ENCODE assay signal across 10 cellular contexts in genomic region chrX:55754861-55755294, GRCh38. TPM values are rescaled to one million over a fixed set of nuclear protein-coding genes. Genes with fewer than 3 reads are reported as not detected.
A peak's percentile ranks its signal among the peaks of the same experiment; 100 is the strongest.
DNase-seq lines count a peak whose midpoint lies in the region; ATAC-seq and TF ChIP-seq lines count a peak whose summit lies in the region.
"Had no signal": no experiment of that assay in that cellular context is flagged by ENCODE, and none has a peak within 500 bp of the region (broad histone marks: within the 10 kb centered on the region; RNA-seq: fewer than 3 reads in every experiment).

No MANE protein-coding gene starts in this region.

- DNase-seq in GM12864 (ENCODE audit: low read depth) (peak; percentile 51), NCI-H82 treated with DMSO at 0.1 percent for 48 hours (lab: John Stamatoyannopoulos, UW; ENCODE audit: unreplicated experiment) (no peak), superior temporal gyrus (ENCODE audit: extremely low spot score) (no peak), HEK293T (ENCODE audit: extremely low spot score) (no peak), right lobe of liver (no peak)
- DNase-seq: heart left ventricle had no signal

- intact Hi-C loops in right lobe of liver (cut with DNase I) = no loop called here

- no peaks in the 10 kb centered on the region for H3K9me3 ChIP-seq in right lobe of liver
- H3K9me3 ChIP-seq: BLaER1 treated with 17β-estradiol and CSF1 and Interleukin-3, amounts not matched to agents 10 nM and 100 nM; heart left ventricle had no signal

- CTCF ChIA-PET in HEK293T (lab: Yijun Ruan, JAX) = no interaction called here

- H3K4me3 ChIP-seq in GM12864 (ENCODE audit: low read depth, low read length) = no peak overlapping the region
- H3K4me3 ChIP-seq in right lobe of liver = no peak overlapping the region
- H3K4me3 ChIP-seq: BLaER1 treated with 17β-estradiol and CSF1 and Interleukin-3, amounts not matched to agents 10 nM and 100 nM; heart left ventricle had no signal

- POLR2A ChIA-PET in HEK293T (lab: Yijun Ruan, JAX) = no interaction called here

- H3K27me3 ChIP-seq in right lobe of liver = no peaks in the 10 kb centered on the region
- H3K27me3 ChIP-seq: heart left ventricle had no signal

- no peak overlapping the region for H3K27ac ChIP-seq in right lobe of liver
- H3K27ac ChIP-seq: BLaER1 treated with 17β-estradiol and CSF1 and Interleukin-3, amounts not matched to agents 10 nM and 100 nM; heart left ventricle had no signal

- TF ChIP-seq CTCF in GM12864 (IDR thresholded peaks at IDR 0.05; ENCODE audit: low read depth, low read length, missing control alignments) = no peak
- TF ChIP-seq CTCF in right lobe of liver (IDR thresholded peaks at IDR 0.05) = no peak

- ATAC-seq in GM18873 (IDR thresholded peaks at IDR 0.05; ENCODE audit: low FRiP score, unreplicated experiment) (peak; percentile 90), GM21737 (IDR thresholded peaks at IDR 0.05; ENCODE audit: unreplicated experiment) (peak; percentile 93), HG03342 (IDR thresholded peaks at IDR 0.05; ENCODE audit: unreplicated experiment) (peak; percentile 89), right lobe of liver (no peak)
- ATAC-seq: heart left ventricle had no signal

- H3K36me3 ChIP-seq in right lobe of liver = peaks cover 0 to 20% (median 0%) of the 10 kb centered on the region in 4 donors

- TF ChIP-seq POLR2A in right lobe of liver (IDR thresholded peaks at IDR 0.05) = no peak

- WGBS in right lobe of liver (ENCODE audit: insufficient coverage, low coverage, low lambda C conversion rate, missing lambda C conversion rate) = 81% methylated on average over 3 of the region's 3 CpGs

- no peaks in the 10 kb centered on the region for H3K4me1 ChIP-seq in right lobe of liver
- H3K4me1 ChIP-seq: BLaER1 treated with 17β-estradiol and CSF1 and Interleukin-3, amounts not matched to agents 10 nM and 100 nM; heart left ventricle had no signal

TF ChIP-seq in HEK293T, 16 proteins besides CTCF, POLR2A, EP300 and RAD21:
- no peak for TF ChIP-seq TARDBP (IDR thresholded peaks at IDR 0.05)
- TF ChIP-seq ELF4 (IDR thresholded peaks at IDR 0.05) = no peak
- no peak for TF ChIP-seq ARNT (IDR thresholded peaks at IDR 0.05)
- TF ChIP-seq FOXK2 (IDR thresholded peaks at IDR 0.05) = no peak
- TF ChIP-seq ZNF384 (IDR thresholded peaks at IDR 0.05) = no peak
- no peak for TF ChIP-seq PKNOX1 (IDR thresholded peaks at IDR 0.05)
- no peak for TF ChIP-seq FOXM1 (IDR thresholded peaks at IDR 0.05; ENCODE audit: borderline replicate concordance)
- no peak for TF ChIP-seq L3MBTL2 (conservative IDR thresholded peaks at IDR 0.05)
- TF ChIP-seq FOXA1 (IDR thresholded peaks at IDR 0.05) = no peak
- TF ChIP-seq HDGF (IDR thresholded peaks at IDR 0.05; ENCODE audit: borderline replicate concordance) = no peak
- no peak for TF ChIP-seq SP1 (IDR thresholded peaks at IDR 0.05)
- TF ChIP-seq BHLHE40 (IDR thresholded peaks at IDR 0.05; ENCODE audit: borderline replicate concordance) = no peak
- no peak for TF ChIP-seq CTBP1 (IDR thresholded peaks at IDR 0.05; ENCODE audit: borderline replicate concordance)
- TF ChIP-seq LEF1 (IDR thresholded peaks at IDR 0.05; ENCODE audit: borderline replicate concordance) = no peak
- TF ChIP-seq SUZ12 (IDR thresholded peaks at IDR 0.05) = no peak
- no peak for TF ChIP-seq NFRKB (IDR thresholded peaks at IDR 0.05)

RNA-seq across cellular contexts. Expression of gene RRAGB, which starts 37.3 kb away (rescaled TPM):
- 1 to 10 TPM; 4.2 to 6.1 (median 4.8) TPM for total RNA-seq in right lobe of liver

Comparison
In these comparisons a context has a peak if more than half of its experiments do, and no peak if none do; other contexts are left out.
1. ATAC-seq: peak in GM18873 (single experiment), GM21737 (single experiment) and HG03342 (single experiment); none in right lobe of liver (0 of 4).